In the genomic region with DNA sequence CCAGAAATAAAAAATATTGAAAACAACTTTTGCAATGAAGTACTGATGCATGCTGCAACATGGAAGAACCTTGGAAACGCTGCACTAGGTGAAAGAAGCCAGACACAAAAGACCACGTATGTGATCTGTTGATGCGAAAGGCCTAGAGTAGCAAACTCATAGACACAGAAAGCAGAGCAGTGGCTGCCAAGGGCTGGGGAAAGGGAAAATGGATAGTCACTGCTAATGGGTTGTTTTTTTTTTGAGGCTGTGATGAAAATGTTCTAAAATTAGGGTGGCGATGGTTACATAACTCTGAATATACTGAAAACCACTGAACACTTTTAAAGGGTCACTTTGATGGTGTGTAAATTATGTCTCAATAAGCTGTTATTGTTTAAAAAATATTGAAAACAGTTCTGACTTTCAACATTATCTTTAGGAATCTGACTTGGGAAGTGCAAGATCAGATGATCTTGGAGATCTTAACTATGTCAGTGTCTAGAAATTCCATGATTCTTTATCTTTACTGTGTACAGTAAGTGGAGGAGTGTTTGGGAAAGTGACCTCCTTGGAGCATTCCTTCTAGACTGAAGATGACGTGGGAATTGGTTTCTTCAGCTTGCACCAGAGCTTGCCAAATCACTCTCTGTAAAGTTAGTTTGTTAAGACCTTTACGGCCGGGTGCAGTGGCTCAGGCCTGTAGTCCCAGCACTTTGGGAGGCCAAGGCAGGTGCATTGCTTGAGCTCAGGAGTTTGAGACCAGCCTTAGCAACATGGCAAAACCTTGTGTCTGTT, we compare ENCODE assay signal across 8 cellular contexts. TPM values are rescaled to one million over a fixed set of nuclear protein-coding genes. Genes with fewer than 3 reads are reported as not detected.
A peak's percentile ranks its signal among the peaks of the same experiment; 100 is the strongest.
DNase-seq lines count a peak whose midpoint lies in the region; ATAC-seq, FAIRE-seq and TF ChIP-seq lines count a peak whose summit lies in the region.

No MANE protein-coding gene starts in this region.

- FAIRE-seq in pancreas (lab: Jason Lieb, UNC) (peak; percentile 59), H54 (lab: Jason Lieb, UNC) (no peak)

- WGBS in pancreas, 2 donors: 59 to 63% methylated on average over 7 of the region's 7 CpGs

- H3K27ac ChIP-seq in pancreas: peak overlapping the region in 3 of 4 donors; percentile 20 to 44 (median 29)

- TF ChIP-seq POLR2A in H54 (IDR thresholded peaks at IDR 0.05; ENCODE audit: low read depth, low read length): no peak

- H3K36me3 ChIP-seq in pancreas: peaks cover 0 to 7% (median 0%) of the 10 kb centered on the region in 3 donors

- H3K4me3 ChIP-seq in fibroblast of mammary gland (ENCODE audit: control insufficient read depth, low read depth, low read length): no peak overlapping the region
- H3K4me3 ChIP-seq in pancreas: no peak overlapping the region

- DNase-seq in AG09319 (ENCODE audit: extremely low read depth, low read depth) (peak; percentile 87), NOMO-1 treated with dmso at 0.1 percent for 144 hours (lab: John Stamatoyannopoulos, UW; ENCODE audit: unreplicated experiment) (peak; percentile 69), fibroblast of mammary gland (ENCODE audit: low read depth) (peak; percentile 94), pancreas (peak in 1 of 6 donors; percentile 19), NCI-H82 treated with DMSO at 0.1 percent for 48 hours (lab: John Stamatoyannopoulos, UW; ENCODE audit: unreplicated experiment) (no peak), NCI-H526 (lab: John Stamatoyannopoulos, UW) (no peak), H54 (ENCODE audit: insufficient read length, low spot score) (no peak)

- intact Hi-C loops in pancreas (cut with DNase I): no loop called here

- ATAC-seq in pancreas: peak in 3 of 4 donors; percentile 19 to 39 (median 33)
- ATAC-seq in GM21619 (IDR thresholded peaks at IDR 0.05; ENCODE audit: unreplicated experiment): no peak

- TF ChIP-seq CTCF in AG09319 (IDR thresholded peaks at IDR 0.05; ENCODE audit: low read depth, low read length): no peak
- TF ChIP-seq CTCF in fibroblast of mammary gland (conservative IDR thresholded peaks at IDR 0.05; ENCODE audit: control insufficient read depth, insufficient read depth, low read depth, low read length): no peak
- no peak for TF ChIP-seq CTCF in pancreas (IDR thresholded peaks at IDR 0.05)

- no peaks in the 10 kb centered on the region for H3K9me3 ChIP-seq in pancreas

- no peaks in the 10 kb centered on the region for H3K27me3 ChIP-seq in pancreas

- H3K4me1 ChIP-seq in pancreas: peaks cover 27 to 46% (median 29%) of the 10 kb centered on the region in 3 donors

RNA-seq across cellular contexts. Expression of a gene that starts 12.4 kb away (rescaled TPM):
- 10 to 100 TPM; 44.0 to 78.0 (median 55.5) TPM for total RNA-seq in pancreas
- 10 to 100 TPM; 35.4 to 90.1 TPM for polyA plus RNA-seq in pancreas

Comparison
In these comparisons a context has a peak if more than half of its experiments do, and no peak if none do; other contexts are left out.
1. DNase-seq: peak in AG09319 (single experiment), NOMO-1 treated with dmso at 0.1 percent for 144 hours (single experiment) and fibroblast of mammary gland (single experiment); none in NCI-H82 treated with DMSO at 0.1 percent for 48 hours (single experiment), NCI-H526 (0 of 2) and H54 (single experiment).